Comparison of ENCODE assay signal across 1 cellular context in genomic region chr1:26702680-26703038, GRCh38.
TF ChIP-seq lines count a peak whose summit lies in the region.

No MANE protein-coding gene starts in this region.

TF ChIP-seq in neural cell, 6 proteins besides CTCF, POLR2A, EP300 and RAD21 (continued from another document):
- no peak for TF ChIP-seq POLR2AphosphoS5 (IDR thresholded peaks at IDR 0.05)
TF ChIP-seq in neural cell: peak in this region for 0.
